In genomic region chr6:121334299-121335104, GRCh38 we compare ENCODE assay signal across 8 cellular contexts. TPM values are rescaled to one million over a fixed set of nuclear protein-coding genes. Genes with fewer than 3 reads are reported as not detected.
A peak's percentile ranks its signal among the peaks of the same experiment; 100 is the strongest.
DNase-seq lines count a peak whose midpoint lies in the region; ATAC-seq and TF ChIP-seq lines count a peak whose summit lies in the region.

Gene TBC1D32 (minus strand): TSS chr6:121334480. CDS start chr6:121334430, 50 bp downstream.

- in situ Hi-C loops in Panc1 (cut with HindIII; ENCODE audit: low pct_unique_long_range_greater_than_20kb, low sequenced_read_pairs): no loop called here

- H3K27ac ChIP-seq in Panc1 (ENCODE audit: low read length) (peak within 1 kb of the TSS; percentile 96), esophagus muscularis mucosa (replicated peaks in 1 of 4) (peak within 1 kb of the TSS; percentile 86 to 96 (median 92)), muscle layer of colon (ENCODE audit: low read depth, low read length) (peak within 1 kb of the TSS; percentile 52)

- TF ChIP-seq POLR2A in esophagus muscularis mucosa (IDR thresholded peaks at IDR 0.05; ENCODE audit: low read depth): no peak

- POLR2A ChIA-PET in Panc1 (lab: Charles Lee): interaction anchor here (0.6 kb wide), 1 partner anchor 275 kb away, joined by 3 read pairs; no protein-coding TSS in a partner anchor

- under 1% methylated on average over 29 of the region's 52 CpGs for WGBS in esophagus muscularis mucosa

- ATAC-seq in GM21737 (IDR thresholded peaks at IDR 0.05; ENCODE audit: unreplicated experiment) (peak; percentile 97), Panc1 (peak; percentile 99)

- H3K4me1 ChIP-seq in Panc1 (ENCODE audit: control insufficient read depth, insufficient read depth, low read length) (peaks cover 23% of the 10 kb centered on the region), esophagus muscularis mucosa (peaks cover 0 to 13% (median 9%) of the 10 kb centered on the region in 4 donors), muscle layer of colon (ENCODE audit: insufficient read depth, low read length) (no peaks in the 10 kb centered on the region)

- H3K27me3 ChIP-seq in Panc1 (ENCODE audit: control insufficient read depth, insufficient read depth, low read length) (no peaks in the 10 kb centered on the region), esophagus muscularis mucosa (no peaks in the 10 kb centered on the region), muscle layer of colon (ENCODE audit: control insufficient read depth in 1 of 2, insufficient read depth in 2 of 2, low read length in 2 of 2) (no peaks in the 10 kb centered on the region)

- peak within 1 kb of the TSS; percentile 56 for H3K9ac ChIP-seq in muscle layer of colon (ENCODE audit: low read length)

- peak within 1 kb of the TSS; percentile 88 to 90 for H3K4me3 ChIP-seq in Panc1 (ENCODE audit: low read depth in 2 of 2, low read length in 2 of 2)
- H3K4me3 ChIP-seq in esophagus muscularis mucosa: peak within 1 kb of the TSS; percentile 61 to 85 (median 74)
- peak within 1 kb of the TSS; percentile 51 to 92 for H3K4me3 ChIP-seq in muscle layer of colon (ENCODE audit: low read depth in 1 of 2, low read length in 2 of 2)

- H3K36me3 ChIP-seq in Panc1 (ENCODE audit: control insufficient read depth, insufficient read depth, low read length) (no peaks in the 10 kb centered on the region), esophagus muscularis mucosa (no peaks in the 10 kb centered on the region), muscle layer of colon (ENCODE audit: insufficient read depth, low read length) (no peaks in the 10 kb centered on the region)

- intact Hi-C loops in Panc1 (cut with micrococcal nuclease; ENCODE audit: unreplicated experiment) (no loop called here), esophagus muscularis mucosa (cut with DNase I) (no loop called here)

- H3K9me3 ChIP-seq in Panc1 (ENCODE audit: control insufficient read depth, insufficient read depth, low read depth, low read length): no peaks in the 10 kb centered on the region
- no peaks in the 10 kb centered on the region for H3K9me3 ChIP-seq in esophagus muscularis mucosa
- H3K9me3 ChIP-seq in muscle layer of colon (ENCODE audit: low read length): no peaks in the 10 kb centered on the region

- CTCF ChIA-PET in Panc1 (lab: Charles Lee): no interaction called here

- no peak for TF ChIP-seq EP300 in esophagus muscularis mucosa (IDR thresholded peaks at IDR 0.05)

- peak; percentile 90 for DNase-seq in DMS79 (lab: John Stamatoyannopoulos, UW)
- peak; percentile 75 for DNase-seq in KG1 (lab: John Stamatoyannopoulos, UW)
- DNase-seq in Panc1 (ENCODE audit: low read depth, low spot score): peak; percentile 82
- peak; percentile 91 to 92 for DNase-seq in activated T-cell treated with anti-CD3 and anti-CD28 coated beads, Interleukin-2, amount 50 U/mL, for 48 hours
- peak; percentile 96 for DNase-seq in esophagus muscularis mucosa (ENCODE audit: extremely low spot score)
- DNase-seq in stimulated activated CD8-positive, alpha-beta memory T cell treated with anti-CD3 and anti-CD28 coated beads, Interleukin-7, amount 100 ng/mL, for 1 hour (ENCODE audit: low read depth in 2 of 2): peak; percentile 73 to 76

- TSS peak; percentile 98 for BruUV-seq in Panc1 (replicated peaks; lab: Mats Ljungman, UMichigan)

- TF ChIP-seq CTCF in Panc1 (IDR thresholded peaks at IDR 0.05) (no peak), esophagus muscularis mucosa (IDR thresholded peaks at IDR 0.05) (no peak)

RNA-seq across cellular contexts. Expression of gene TBC1D32, which starts in this region (rescaled TPM):
- total RNA-seq in Panc1 (2021; ENCODE audit: unreplicated experiment) (15.8 TPM), esophagus muscularis mucosa (1 to 10 TPM; 2.2 to 3.3 (median 2.8) TPM)
- polyA plus RNA-seq in Panc1 (2012; ENCODE audit: insufficient read length): 4.2 TPM

Comparison
In these comparisons a context has a peak if more than half of its experiments do, and no peak if none do; other contexts are left out.
1. Peak in every context shown above with its lines: DNase-seq, ATAC-seq, H3K4me3 ChIP-seq and H3K27ac ChIP-seq.